20 cellular contexts compared by ENCODE assay signal in genomic region chr7:19097165-19097885, GRCh38. TPM values are rescaled to one million over a fixed set of nuclear protein-coding genes. Genes with fewer than 3 reads are reported as not detected.
DNase-seq lines count a peak whose midpoint lies in the region; ATAC-seq and TF ChIP-seq lines count a peak whose summit lies in the region.
"Had no signal": no experiment of that assay in that cellular context is flagged by ENCODE, and none has a peak within 500 bp of the region (broad histone marks: within the 10 kb centered on the region; RNA-seq: fewer than 3 reads in every experiment).

No MANE protein-coding gene starts in this region.

- peaks cover 82% of the 10 kb centered on the region for H3K79me2 ChIP-seq in GM23248 (ENCODE audit: insufficient read depth)

- no peaks in the 10 kb centered on the region for H4K20me1 ChIP-seq in GM23248 (ENCODE audit: insufficient read depth)

- peak overlapping the region; percentile 99 for H3K4me2 ChIP-seq in GM23248 (ENCODE audit: unreplicated experiment)

- no peak for ATAC-seq in HG03439 (IDR thresholded peaks at IDR 0.05; ENCODE audit: unreplicated experiment)
- ATAC-seq in HG02678 (IDR thresholded peaks at IDR 0.05; ENCODE audit: unreplicated experiment), result no peak
- ATAC-seq in HG03039 (IDR thresholded peaks at IDR 0.05; ENCODE audit: unreplicated experiment), result no peak
- ATAC-seq: T-cell had no signal

- no peaks in the 10 kb centered on the region for H3K36me3 Mint-ChIP-seq in mesothelial cell of epicardium
- H3K36me3 Mint-ChIP-seq: T-cell had no signal

- H3K27me3 Mint-ChIP-seq in mesothelial cell of epicardium (ENCODE audit: low read depth), result no peaks in the 10 kb centered on the region

- H3K4me1 ChIP-seq in GM23248 (ENCODE audit: insufficient read depth), result peaks cover 73% of the 10 kb centered on the region
- H3K4me1 ChIP-seq in ascending aorta, result no peaks in the 10 kb centered on the region

- in situ Hi-C loops in GM23248 (cut with MboI), result no loop called here

- peak overlapping the region; percentile 32 for H3K27ac Mint-ChIP-seq in mesothelial cell of epicardium
- H3K27ac Mint-ChIP-seq: T-cell had no signal

- H3K9me3 Mint-ChIP-seq in mesothelial cell of epicardium, result no peaks in the 10 kb centered on the region
- H3K9me3 Mint-ChIP-seq: T-cell had no signal

- peaks cover 48% of the 10 kb centered on the region for H3K4me1 Mint-ChIP-seq in mesothelial cell of epicardium
- H3K4me1 Mint-ChIP-seq: T-cell had no signal

- no peak for TF ChIP-seq CTCF in AG04449 (IDR thresholded peaks at IDR 0.05; ENCODE audit: insufficient read depth, low read length, missing control alignments)
- no peak for TF ChIP-seq CTCF in mesothelial cell of epicardium (IDR thresholded peaks at IDR 0.05; ENCODE audit: unreplicated experiment)
- no peak for TF ChIP-seq CTCF in ascending aorta (IDR thresholded peaks at IDR 0.05)

- H3K36me3 ChIP-seq in GM23248 (ENCODE audit: low read depth), result no peaks in the 10 kb centered on the region
- H3K36me3 ChIP-seq in SK-N-MC (ENCODE audit: insufficient read depth, low read length), result peaks cover 8% of the 10 kb centered on the region; the same call in 1 of the 2 replicates
- H3K36me3 ChIP-seq in ascending aorta, result no peaks in the 10 kb centered on the region
- H3K36me3 ChIP-seq: HAP-1 had no signal

- no peaks in the 10 kb centered on the region for H3K27me3 ChIP-seq in GM23248 (replicated peaks; ENCODE audit: insufficient read depth)
- no peaks in the 10 kb centered on the region for H3K27me3 ChIP-seq in ascending aorta

- CTCF ChIA-PET in AG04449 (lab: Yijun Ruan, JAX), result interaction anchor here (1.0 to 1.3 kb wide), 3 partner anchors 11 to 745 kb away, joined by 3 read pairs; no protein-coding TSS in a partner anchor

- H3K9ac ChIP-seq in GM23248 (peak overlapping the region; percentile 95), SK-N-MC (ENCODE audit: insufficient read length) (peak overlapping the region; percentile 80)

- 10 to 11% methylated on average over 8 of the region's 8 CpGs for WGBS in GM23248 (ENCODE audit: low coverage in 1 of 2, low lambda C conversion rate in 2 of 2, missing lambda C conversion rate in 2 of 2), 2 experiments

- peaks cover 18% of the 10 kb centered on the region; the same call in 1 of the 2 replicates for H3F3A ChIP-seq in GM23248 (ENCODE audit: insufficient read depth)

- POLR2A ChIA-PET in AG04449 (lab: Yijun Ruan, JAX), result no interaction called here

- no peak overlapping the region for H3K4me3 Mint-ChIP-seq in mesothelial cell of epicardium
- H3K4me3 Mint-ChIP-seq: T-cell had no signal

- H3K4me3 ChIP-seq in AG04449 (ENCODE audit: low read depth, low read length), result peak overlapping the region; percentile 24
- H3K4me3 ChIP-seq in GM23248, result peak overlapping the region; percentile 88
- H3K4me3 ChIP-seq in SK-N-MC, result peak overlapping the region; percentile 77
- no peak overlapping the region for H3K4me3 ChIP-seq in ascending aorta
- H3K4me3 ChIP-seq: HAP-1 had no signal

- H3K9me3 ChIP-seq in GM23248 (ENCODE audit: low read depth) (no peaks in the 10 kb centered on the region), SK-N-MC (ENCODE audit: low read depth, low read length) (no peaks in the 10 kb centered on the region), ascending aorta (no peaks in the 10 kb centered on the region)
- H3K9me3 ChIP-seq: HAP-1 had no signal

- peak overlapping the region; percentile 56 for H2AFZ ChIP-seq in GM23248

- intact Hi-C loops in ascending aorta (cut with DNase I), result no loop called here

- no peaks in the 10 kb centered on the region for H3K9me2 ChIP-seq in GM23248 (ENCODE audit: insufficient read depth)

- H3K27ac ChIP-seq in GM23248 (peak overlapping the region; percentile 18), SK-N-MC (peak overlapping the region; percentile 97), ascending aorta (no peak overlapping the region)

- no peak for DNase-seq in AG04449 (ENCODE audit: low read depth, low spot score)
- peak; percentile 39 for DNase-seq in GM23248
- no peak for DNase-seq in SK-N-MC (ENCODE audit: low read depth, low spot score)
- no peak for DNase-seq in mesothelial cell of epicardium (ENCODE audit: low spot score in 2 of 2, unreplicated experiment in 2 of 2)
- no peak for DNase-seq in ascending aorta (ENCODE audit: low spot score in 2 of 2)
- DNase-seq: 8988T, DMS53, Karpas-422, NCI-H1694 treated with DMSO at 0.1 percent for 48 hours, NCI-H2081 treated with DMSO at 0.1 percent for 48 hours, NCI-H2171 treated with DMSO at 0.1 percent for 48 hours, NCI-H524 treated with DMSO at 0.1 percent for 48 hours, Right ventricle myocardium superior, T-cell had no signal

RNA-seq across cellular contexts. Expression of gene TWIST1, which starts 20.1 kb away (rescaled TPM):
- total RNA-seq in GM23248 (2014; rRNA removed; shearing (Covaris generic)), result 45.7 and 47.8 TPM in 2 replicates
- 17.2 and 17.5 TPM in 2 replicates for polyA plus RNA-seq in GM23248 (2016; fragmentation: Nextera tagmentation; extraction: Ambion mirVana)
- 111 to 126 TPM (median 120 TPM) in 3 replicates for total RNA-seq in mesothelial cell of epicardium
- total RNA-seq in ascending aorta, result 2.0 TPM

RNA-seq across cellular contexts. Expression of gene FERD3L, which starts 47.9 kb away (rescaled TPM):
- not detected in 2 replicates for total RNA-seq in GM23248 (2014; rRNA removed; shearing (Covaris generic))
- polyA plus RNA-seq in GM23248 (2016; fragmentation: Nextera tagmentation; extraction: Ambion mirVana), result not detected in 2 replicates
- not detected in 3 replicates for total RNA-seq in mesothelial cell of epicardium
- not detected for total RNA-seq in ascending aorta
- total RNA-seq: M059J, Right ventricle myocardium superior, T-cell had no signal
- polyA plus RNA-seq: AG04450 had no signal

Comparison
In these comparisons a context has a peak if more than half of its experiments do, and no peak if none do; other contexts are left out.
1. H3K4me3 ChIP-seq: peak in AG04449 (single experiment), GM23248 (single experiment) and SK-N-MC (single experiment); none in ascending aorta (0 of 2).
2. H3K27ac ChIP-seq: peak in GM23248 (single experiment) and SK-N-MC (single experiment); none in ascending aorta (0 of 2).
3. RNA of gene TWIST1, which starts 20.1 kb away (total RNA-seq): 111 to 126 TPM in mesothelial cell of epicardium and 45.7 to 47.8 TPM in GM23248; 2.0 TPM in ascending aorta (single experiment); every median in the first group is over 10 times any median in the second.